18 cellular contexts compared by ENCODE assay signal in the genomic region with DNA sequence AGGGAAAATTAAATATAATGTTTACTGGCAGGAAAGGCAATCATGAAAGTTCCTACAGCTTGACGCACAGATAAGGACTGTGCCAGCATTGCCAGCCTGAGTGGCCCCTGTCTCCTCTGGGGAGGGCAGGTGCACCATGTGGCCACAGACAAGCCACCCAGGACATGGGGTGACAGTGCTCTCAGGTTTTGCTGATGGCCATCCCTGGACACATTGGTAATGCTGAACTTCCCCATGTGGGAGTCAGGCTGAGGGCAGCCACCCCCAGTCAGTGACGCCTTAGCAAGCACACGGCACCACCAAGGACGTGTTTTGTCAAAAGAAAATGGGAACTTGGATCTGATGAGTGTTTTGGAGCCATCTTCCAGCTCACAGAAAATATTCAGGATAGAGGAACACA.
DNase-seq lines count a peak whose midpoint lies in the region; ATAC-seq, FAIRE-seq and TF ChIP-seq lines count a peak whose summit lies in the region.
"Had no signal": no experiment of that assay in that cellular context is flagged by ENCODE, and none has a peak within 500 bp of the region (broad histone marks: within the 10 kb centered on the region; RNA-seq: fewer than 3 reads in every experiment).

No MANE protein-coding gene starts in this region.

- no peaks in the 10 kb centered on the region for H3K36me3 Mint-ChIP-seq in natural killer cell treated with Interleukin-12 subunit alpha and Interleukin-12 subunit beta and Interleukin-15 and Interleukin-18, amount 100 ng/mL, for 72 hours
- H3K36me3 Mint-ChIP-seq in natural killer cell, result no peaks in the 10 kb centered on the region
- H3K36me3 Mint-ChIP-seq in osteocyte (ENCODE audit: unreplicated experiment), result no peaks in the 10 kb centered on the region

- peaks cover 22 to 23% of the 10 kb centered on the region in 2 donors for H3K27me3 Mint-ChIP-seq in natural killer cell treated with Interleukin-12 subunit alpha and Interleukin-12 subunit beta and Interleukin-15 and Interleukin-18, amount 100 ng/mL, for 72 hours
- H3K27me3 Mint-ChIP-seq in natural killer cell (ENCODE audit: low read depth in 2 of 2), result peaks cover 20 to 25% of the 10 kb centered on the region in 2 donors
- peaks cover 18% of the 10 kb centered on the region for H3K27me3 Mint-ChIP-seq in osteocyte (ENCODE audit: unreplicated experiment)

- H3K4me3 Mint-ChIP-seq in natural killer cell treated with Interleukin-12 subunit alpha and Interleukin-12 subunit beta and Interleukin-15 and Interleukin-18, amount 100 ng/mL, for 72 hours, result no peak overlapping the region
- no peak overlapping the region for H3K4me3 Mint-ChIP-seq in natural killer cell
- H3K4me3 Mint-ChIP-seq in osteocyte (ENCODE audit: unreplicated experiment), result no peak overlapping the region
- H3K4me3 Mint-ChIP-seq: B cell; CD4-positive, alpha-beta T cell had no signal

- H3K9me3 Mint-ChIP-seq in natural killer cell treated with Interleukin-12 subunit alpha and Interleukin-12 subunit beta and Interleukin-15 and Interleukin-18, amount 100 ng/mL, for 72 hours, result no peaks in the 10 kb centered on the region
- H3K9me3 Mint-ChIP-seq in natural killer cell (no peaks in the 10 kb centered on the region), osteocyte (ENCODE audit: unreplicated experiment) (no peaks in the 10 kb centered on the region)
- H3K9me3 Mint-ChIP-seq: CD4-positive, alpha-beta T cell had no signal

- no peak for FAIRE-seq in kidney (lab: Jason Lieb, UNC)
- FAIRE-seq: A204.1, G401.6, GM12891, GM19239 had no signal

- TF ChIP-seq CTCF in natural killer cell (IDR thresholded peaks at IDR 0.05) (no peak), osteocyte (IDR thresholded peaks at IDR 0.05) (no peak), kidney (IDR thresholded peaks at IDR 0.05; ENCODE audit: borderline replicate concordance, extremely low read depth, insufficient read depth) (no peak)

- no peak for ATAC-seq in natural killer cell treated with Interleukin-12 subunit alpha and Interleukin-12 subunit beta and Interleukin-15 and Interleukin-18, amount 100 ng/mL, for 72 hours
- ATAC-seq in natural killer cell (no peak), HG02973 (IDR thresholded peaks at IDR 0.05; ENCODE audit: unreplicated experiment) (no peak)

- H3K27ac Mint-ChIP-seq in natural killer cell treated with Interleukin-12 subunit alpha and Interleukin-12 subunit beta and Interleukin-15 and Interleukin-18, amount 100 ng/mL, for 72 hours, result no peak overlapping the region
- H3K27ac Mint-ChIP-seq in natural killer cell (no peak overlapping the region), osteocyte (ENCODE audit: unreplicated experiment) (no peak overlapping the region)
- H3K27ac Mint-ChIP-seq: B cell; CD4-positive, alpha-beta T cell had no signal

- no peaks in the 10 kb centered on the region for H3K9me3 ChIP-seq in kidney (ENCODE audit: control insufficient read depth in 1 of 2, low read length in 2 of 2)
- H3K9me3 ChIP-seq: HAP-1 had no signal

- H3K9ac ChIP-seq in kidney (ENCODE audit: low read length in 2 of 2), result no peak overlapping the region

- no peaks in the 10 kb centered on the region for H3K4me1 ChIP-seq in kidney (ENCODE audit: control insufficient read depth in 1 of 2, insufficient read depth in 1 of 2, low read depth in 1 of 2, low read length in 2 of 2)
- H3K4me1 ChIP-seq: HAP-1 had no signal

- H3K36me3 ChIP-seq in kidney (ENCODE audit: control insufficient read depth in 1 of 2, insufficient read depth in 2 of 2, low read length in 2 of 2), result no peaks in the 10 kb centered on the region
- H3K36me3 ChIP-seq: HAP-1 had no signal

- intact Hi-C loops in natural killer cell (cut with micrococcal nuclease) (no loop called here), kidney (cut with DNase I) (no loop called here)

- H3K4me3 ChIP-seq in kidney (ENCODE audit: low read length in 2 of 2), result no peak overlapping the region
- H3K4me3 ChIP-seq: HAP-1 had no signal

- H3K27ac ChIP-seq in kidney (ENCODE audit: low read depth in 2 of 2, low read length in 2 of 2), result no peak overlapping the region

- no peaks in the 10 kb centered on the region for H3K4me1 Mint-ChIP-seq in natural killer cell treated with Interleukin-12 subunit alpha and Interleukin-12 subunit beta and Interleukin-15 and Interleukin-18, amount 100 ng/mL, for 72 hours (ENCODE audit: low read depth in 2 of 2)
- H3K4me1 Mint-ChIP-seq in natural killer cell, result no peaks in the 10 kb centered on the region
- H3K4me1 Mint-ChIP-seq in osteocyte (ENCODE audit: unreplicated experiment), result peaks cover 1% of the 10 kb centered on the region
- H3K4me1 Mint-ChIP-seq: B cell had no signal

- peak; percentile 40 for DNase-seq in natural killer cell treated with Interleukin-12 subunit alpha and Interleukin-12 subunit beta and Interleukin-15 and Interleukin-18, amount 100 ng/mL, for 72 hours (ENCODE audit: low spot score)
- DNase-seq in natural killer cell, result no peak
- DNase-seq in islet precursor cell, result peak; percentile 11
- DNase-seq in osteocyte (ENCODE audit: extremely low spot score, unreplicated experiment), result peak; percentile 66
- DNase-seq in DMS153 treated with DMSO at 0.1 percent for 48 hours (lab: John Stamatoyannopoulos, UW; ENCODE audit: unreplicated experiment), result no peak
- no peak for DNase-seq in kidney
- DNase-seq: C1 segment of cervical spinal cord, DMS79 treated with DMSO at 0.1 percent for 48 hours, EL, GOT3 had no signal

Comparison
In these comparisons a context has a peak if more than half of its experiments do, and no peak if none do; other contexts are left out.
1. DNase-seq: peak in natural killer cell treated with Interleukin-12 subunit alpha and Interleukin-12 subunit beta and Interleukin-15 and Interleukin-18, amount 100 ng/mL, for 72 hours (single experiment), islet precursor cell (single experiment) and osteocyte (single experiment); none in natural killer cell (single experiment), DMS153 treated with DMSO at 0.1 percent for 48 hours (single experiment) and kidney (single experiment).